Comparison of ENCODE assay signal across 14 cellular contexts in genomic region chr9:123426406-123426805, GRCh38.
A peak's percentile ranks its signal among the peaks of the same experiment; 100 is the strongest.
DNase-seq lines count a peak whose midpoint lies in the region; ATAC-seq and TF ChIP-seq lines count a peak whose summit lies in the region.
"Had no signal": no experiment of that assay in that cellular context is flagged by ENCODE, and none has a peak within 500 bp of the region (broad histone marks: within the 10 kb centered on the region; RNA-seq: fewer than 3 reads in every experiment).

No MANE protein-coding gene starts in this region.

- no peaks in the 10 kb centered on the region for H3K27me3 ChIP-seq in DOHH2 (ENCODE audit: control insufficient read depth, low read length)
- H3K27me3 ChIP-seq in SU-DHL-6 (ENCODE audit: low read length), result no peaks in the 10 kb centered on the region
- no peaks in the 10 kb centered on the region for H3K27me3 ChIP-seq in tibial artery
- H3K27me3 ChIP-seq: left lung had no signal

- H3K79me2 ChIP-seq in DOHH2 (ENCODE audit: control insufficient read depth, low read length) (no peaks in the 10 kb centered on the region), SU-DHL-6 (ENCODE audit: insufficient read depth, low read length) (no peaks in the 10 kb centered on the region)

- peak; percentile 73 for ATAC-seq in GM19035 (IDR thresholded peaks at IDR 0.05; ENCODE audit: unreplicated experiment)
- peak; percentile 78 for ATAC-seq in HG02981 (IDR thresholded peaks at IDR 0.05; ENCODE audit: unreplicated experiment)
- ATAC-seq: left lung had no signal

- H3K4me3 ChIP-seq in DOHH2 (ENCODE audit: low read length), result 0 out of 2 replicates have a peak overlapping the region, but pooled peaks have one; percentile 0
- no peak overlapping the region for H3K4me3 ChIP-seq in SU-DHL-6 (ENCODE audit: insufficient read depth, low read length, poor library complexity, severe bottlenecking)
- no peak overlapping the region for H3K4me3 ChIP-seq in tibial artery
- H3K4me3 ChIP-seq: left lung had no signal

- TF ChIP-seq CTCF in DOHH2 (IDR thresholded peaks at IDR 0.05; ENCODE audit: low read depth, low read length, poor library complexity, severe bottlenecking) (peak; percentile 30), SU-DHL-6 (IDR thresholded peaks at IDR 0.05; ENCODE audit: insufficient read depth, low read length, poor library complexity, severe bottlenecking) (no peak), tibial artery (IDR thresholded peaks at IDR 0.05) (no peak)

- no peak overlapping the region for H2AFZ ChIP-seq in SU-DHL-6 (ENCODE audit: low read depth, low read length, severe bottlenecking)

- no peak overlapping the region for H3K9ac ChIP-seq in SU-DHL-6 (ENCODE audit: low read length)

- H3F3A ChIP-seq in DOHH2 (ENCODE audit: control insufficient read depth, insufficient read depth) (no peaks in the 10 kb centered on the region), SU-DHL-6 (ENCODE audit: insufficient read depth) (no peaks in the 10 kb centered on the region)

- DNase-seq in retina (no peak), tibial artery (no peak), NCI-H2029 (lab: John Stamatoyannopoulos, UW) (no peak), hepatic stellate cell (ENCODE audit: low spot score) (no peak)
- DNase-seq: activated CD4-positive, CD25-positive, alpha-beta regulatory T cell treated with anti-CD3 and anti-CD28 coated beads, Interleukin-2, amount 50 U/mL, for 72 hours; cerebellar nuclear complex; EL; H7; left lung; NCI-H2081 had no signal

- H3K36me3 ChIP-seq in DOHH2 (ENCODE audit: control insufficient read depth, low read length) (no peaks in the 10 kb centered on the region), SU-DHL-6 (ENCODE audit: low read length) (no peaks in the 10 kb centered on the region), tibial artery (peaks cover 4 to 40% (median 36%) of the 10 kb centered on the region in 3 donors)

- no peaks in the 10 kb centered on the region for H3K9me3 ChIP-seq in DOHH2 (ENCODE audit: control insufficient read depth, insufficient read depth, low read length)
- H3K9me3 ChIP-seq in SU-DHL-6 (ENCODE audit: insufficient read depth, low read length), result no peaks in the 10 kb centered on the region
- no peaks in the 10 kb centered on the region for H3K9me3 ChIP-seq in tibial artery

- H3K9me2 ChIP-seq in DOHH2 (replicated peaks; ENCODE audit: control insufficient read depth, low read length) (no peaks in the 10 kb centered on the region), SU-DHL-6 (replicated peaks; ENCODE audit: insufficient read depth, low read length) (no peaks in the 10 kb centered on the region)

- H4K20me1 ChIP-seq in DOHH2 (ENCODE audit: control insufficient read depth, insufficient read depth, low read depth, low read length) (no peaks in the 10 kb centered on the region), SU-DHL-6 (ENCODE audit: low read depth, low read length) (no peaks in the 10 kb centered on the region)

- intact Hi-C loops in tibial artery (cut with DNase I; ENCODE audit: low total_unique reads), result no loop called here

- H3K4me1 ChIP-seq in DOHH2 (ENCODE audit: control insufficient read depth, low read length) (peaks cover 26% of the 10 kb centered on the region), tibial artery (no peaks in the 10 kb centered on the region)
- H3K4me1 ChIP-seq: left lung had no signal

- no peak overlapping the region for H3K27ac ChIP-seq in DOHH2 (ENCODE audit: low read depth, low read length)
- no peak overlapping the region for H3K27ac ChIP-seq in SU-DHL-6 (ENCODE audit: low read depth, low read length)
- H3K27ac ChIP-seq in tibial artery, result no peak overlapping the region
- H3K27ac ChIP-seq: left lung had no signal

- H3K4me2 ChIP-seq in DOHH2 (ENCODE audit: low read length) (peak overlapping the region; percentile 23), SU-DHL-6 (ENCODE audit: low read depth, low read length, poor library complexity, severe bottlenecking) (peak overlapping the region; percentile 6)
